In genomic region chr12:12202105-12202504, GRCh38 we compare ENCODE assay signal across 17 cellular contexts.
DNase-seq lines count a peak whose midpoint lies in the region; ATAC-seq, FAIRE-seq and TF ChIP-seq lines count a peak whose summit lies in the region.
"Had no signal": no experiment of that assay in that cellular context is flagged by ENCODE, and none has a peak within 500 bp of the region (broad histone marks: within the 10 kb centered on the region; RNA-seq: fewer than 3 reads in every experiment).

No MANE protein-coding gene starts in this region.

- FAIRE-seq in H1 (lab: Jason Lieb, UNC) (no peak), HTR-8/SVneo (lab: Jason Lieb, UNC) (no peak)
- FAIRE-seq: GM19239 had no signal

- intact Hi-C loops in Right ventricle myocardium inferior (cut with DNase I) = no loop called here
- intact Hi-C loops in right cardiac atrium (cut with DNase I) = no loop called here

- CTCF ChIA-PET in H1 (lab: Charles Lee; ENCODE audit: partially characterized antibody) = interaction anchor here (1.0 to 1.6 kb wide), 5 partner anchors 10 to 64 kb away, joined by 3 to 4 read pairs (median 3); no protein-coding TSS in a partner anchor

- ATAC-seq in Right ventricle myocardium inferior = peak; percentile 16
- ATAC-seq in right cardiac atrium = no peak
- ATAC-seq: HCT116 had no signal

- peaks cover 5% of the 10 kb centered on the region for H3K79me1 ChIP-seq in H1 (ENCODE audit: low read depth, low read length)

- H3K23me2 ChIP-seq in H1 (ENCODE audit: low read depth, low read length) = no peaks in the 10 kb centered on the region

- peaks cover 74% of the 10 kb centered on the region for H3K36me3 Mint-ChIP-seq in nephron progenitor cell (ENCODE audit: low read depth)

- TF ChIP-seq CTCF in H1 (IDR thresholded peaks at IDR 0.05; ENCODE audit: control extremely low read depth in 1 of 3, insufficient read depth in 1 of 3, low read depth in 1 of 3, low read length in 3 of 3) = no peak
- no peak for TF ChIP-seq CTCF in nephron progenitor cell (IDR thresholded peaks at IDR 0.05)

- H2BK20ac ChIP-seq in H1 (ENCODE audit: low read length) = no peak overlapping the region; the same call in 1 of the 2 replicates

- H4K8ac ChIP-seq in H1 (ENCODE audit: extremely low read depth, insufficient read depth, low read length) = 0 out of 2 replicates have a peak overlapping the region, but pooled peaks have one; percentile 51

- no peak overlapping the region for H3K4me2 ChIP-seq in H1 (ENCODE audit: insufficient read depth in 1 of 2, low read depth in 2 of 2, low read length in 2 of 2)
- H3K4me2 ChIP-seq: BLaER1 had no signal

- 92% methylated on average over 9 of the region's 9 CpGs for WGBS in right cardiac atrium
- WGBS in H1 (ENCODE audit: extremely low coverage in 1 of 2, insufficient coverage in 1 of 2, insufficient read length in 1 of 2, insufficient replicate concordance in 2 of 2, low coverage in 1 of 2, low lambda C conversion rate in 2 of 2, missing lambda C conversion rate in 1 of 2), 2 experiments = 92% methylated on average over 9 of the region's 9 CpGs; no CpG with 5 or more reads in 1 of the 2 experiments

- no peak overlapping the region for H3K9ac ChIP-seq in H1 (replicated peaks in 1 of 4; ENCODE audit: extremely low read depth in 1 of 4, low read depth in 3 of 4, low read length in 3 of 4)
- peak overlapping the region in 1 of 3 donors; percentile 54 for H3K9ac ChIP-seq in skeletal muscle tissue (ENCODE audit: low read depth in 1 of 3, low read length in 3 of 3)
- H3K9ac ChIP-seq: BLaER1 had no signal

- H3K79me2 ChIP-seq in H1 (ENCODE audit: control insufficient read depth in 1 of 2, insufficient read depth in 2 of 2, low read length in 2 of 2) = peaks cover 3 to 54% of the 10 kb centered on the region in 2 experiments; a peak in 3 of 4 replicates

- TF ChIP-seq POLR2A in H1 (IDR thresholded peaks at IDR 0.05; ENCODE audit: control extremely low read depth in 1 of 2, low read depth in 2 of 2, low read length in 2 of 2) = no peak

- H3K27me3 ChIP-seq in right cardiac atrium (ENCODE audit: control insufficient read depth, insufficient read depth) (no peaks in the 10 kb centered on the region), H1 (replicated peaks in 1 of 4; ENCODE audit: control insufficient read depth in 3 of 4, extremely low read depth in 1 of 4, insufficient read depth in 3 of 4, low read length in 3 of 4) (no peaks in the 10 kb centered on the region), skeletal muscle tissue (ENCODE audit: control insufficient read depth in 3 of 3, insufficient read depth in 3 of 3, low read length in 3 of 3) (no peaks in the 10 kb centered on the region)
- H3K27me3 ChIP-seq: BLaER1 had no signal

- no peak overlapping the region for H3K18ac ChIP-seq in H1 (ENCODE audit: extremely low read depth, low read length)

- no peaks in the 10 kb centered on the region for H3K9me3 ChIP-seq in right cardiac atrium (ENCODE audit: control insufficient read depth, low read length)
- no peaks in the 10 kb centered on the region for H3K9me3 ChIP-seq in H1 (ENCODE audit: insufficient read depth in 2 of 2, low read depth in 1 of 2, low read length in 1 of 2)
- no peaks in the 10 kb centered on the region for H3K9me3 ChIP-seq in skeletal muscle tissue (ENCODE audit: control insufficient read depth in 3 of 3, low read length in 3 of 3)

- H4K20me1 ChIP-seq in H1 (replicated peaks in 1 of 2; ENCODE audit: control insufficient read depth in 1 of 2, insufficient read depth in 2 of 2, low read length in 2 of 2) = peaks cover 0 to 5% of the 10 kb centered on the region in 2 experiments

- H3K27ac Mint-ChIP-seq in nephron progenitor cell = peak overlapping the region; percentile 66

- no peak overlapping the region for H3K23ac ChIP-seq in H1 (ENCODE audit: insufficient read length)

- no peaks in the 10 kb centered on the region for H3K4me1 Mint-ChIP-seq in nephron progenitor cell
- H3K4me1 Mint-ChIP-seq: CD8-positive, alpha-beta memory T cell had no signal

- H3K36me3 ChIP-seq in H1 (ENCODE audit: control insufficient read depth in 2 of 4, insufficient read depth in 4 of 4, low read length in 3 of 4) = peaks cover 0 to 32% (median 16%) of the 10 kb centered on the region in 4 experiments; a peak in 3 of 8 replicates
- H3K36me3 ChIP-seq in skeletal muscle tissue (ENCODE audit: control insufficient read depth in 3 of 3, insufficient read depth in 3 of 3, low read length in 3 of 3) = peaks cover 0 to 4% (median 0%) of the 10 kb centered on the region in 3 donors

- H3K14ac ChIP-seq in H1 (ENCODE audit: insufficient read length) = no peak overlapping the region

- H3K27ac ChIP-seq in right cardiac atrium (ENCODE audit: low read length) (no peak overlapping the region), H1 (ENCODE audit: low read depth, low read length) (no peak overlapping the region), skeletal muscle tissue (ENCODE audit: low read depth, low read length) (peak overlapping the region; percentile 88)
- H3K27ac ChIP-seq: 22Rv1, BLaER1, HL-60 had no signal

- no peaks in the 10 kb centered on the region for H3K27me3 Mint-ChIP-seq in nephron progenitor cell (ENCODE audit: low read depth, poor library complexity)

- H3K56ac ChIP-seq in H1 (replicated peaks; ENCODE audit: insufficient read length, low read depth, low read length) = no peak overlapping the region

- no peak overlapping the region for H3K4me3 Mint-ChIP-seq in nephron progenitor cell
- H3K4me3 Mint-ChIP-seq: CD8-positive, alpha-beta memory T cell had no signal

- no peak overlapping the region for H3K4ac ChIP-seq in H1 (replicated peaks; ENCODE audit: insufficient read length, low read depth, low read length)

- TF ChIP-seq RAD21 in H1 (IDR thresholded peaks at IDR 0.05 in 1 of 2, conservative IDR thresholded peaks at IDR 0.05 in 1 of 2; ENCODE audit: low read depth in 2 of 2, low read length in 2 of 2) = no peak

- H3K9me3 Mint-ChIP-seq in nephron progenitor cell = peaks cover 44% of the 10 kb centered on the region

- no peak overlapping the region for H2BK12ac ChIP-seq in H1 (ENCODE audit: low read depth, low read length)

- H2AK5ac ChIP-seq in H1 (ENCODE audit: low read depth, low read length) = no peak overlapping the region

- POLR2A ChIA-PET in H1 (lab: Charles Lee; ENCODE audit: partially characterized antibody) = interaction anchor here (1.2 kb wide), 1 partner anchor 10 kb away, joined by 3 read pairs; no protein-coding TSS in a partner anchor

- no peak overlapping the region for H4K5ac ChIP-seq in H1 (ENCODE audit: insufficient read length, low read depth, low read length)

- H3K4me3 ChIP-seq in right cardiac atrium (ENCODE audit: low read length) (no peak overlapping the region), H1 (ENCODE audit: extremely low read depth in 1 of 4, insufficient read depth in 2 of 4, low read depth in 3 of 4, low read length in 4 of 4) (no peak overlapping the region), skeletal muscle tissue (ENCODE audit: low read length in 3 of 3) (no peak overlapping the region)
- H3K4me3 ChIP-seq: BLaER1 had no signal

- H2AFZ ChIP-seq in H1 (ENCODE audit: low read length) = no peak overlapping the region

- DNase-seq in Right ventricle myocardium inferior (ENCODE audit: missing footprints) = no peak
- no peak for DNase-seq in right cardiac atrium
- no peak for DNase-seq in H1 (ENCODE audit: low read depth in 1 of 2, low spot score in 2 of 2)
- no peak for DNase-seq in nephron progenitor cell
- DNase-seq in mucosa of gallbladder (ENCODE audit: low spot score) = no peak
- no peak for DNase-seq in COLO829 (ENCODE audit: low spot score)
- DNase-seq in HTR-8/SVneo (ENCODE audit: insufficient read length, low spot score) = no peak
- DNase-seq: AML-193; CD8-positive, alpha-beta memory T cell; DMS53; GF-D8 had no signal

- no peak overlapping the region for H2BK120ac ChIP-seq in H1 (replicated peaks; ENCODE audit: low read depth, low read length)

- no peak for TF ChIP-seq EP300 in H1 (IDR thresholded peaks at IDR 0.05; ENCODE audit: borderline replicate concordance in 1 of 2, low read depth in 2 of 2, low read length in 2 of 2)

- H2BK15ac ChIP-seq in H1 (ENCODE audit: low read length) = no peak overlapping the region

- no peak overlapping the region; the same call in 1 of the 2 replicates for H2BK5ac ChIP-seq in H1 (ENCODE audit: low read depth, low read length)

- H3K4me1 ChIP-seq in right cardiac atrium (ENCODE audit: control insufficient read depth, insufficient read depth, low read length) (peaks cover 1% of the 10 kb centered on the region), H1 (replicated peaks in 1 of 4; ENCODE audit: control insufficient read depth in 3 of 4, insufficient read depth in 4 of 4, low read length in 3 of 4) (no peaks in the 10 kb centered on the region), skeletal muscle tissue (ENCODE audit: control insufficient read depth in 3 of 3, insufficient read depth in 3 of 3, low read length in 3 of 3) (peaks cover 4 to 15% (median 8%) of the 10 kb centered on the region in 3 donors)
- H3K4me1 ChIP-seq: BLaER1 had no signal

- no peak overlapping the region for H4K91ac ChIP-seq in H1 (replicated peaks; ENCODE audit: insufficient read length, low read length)

TF ChIP-seq in H1, 55 proteins besides CTCF, POLR2A, EP300 and RAD21 (continues in another document):
- TF ChIP-seq SP4 (IDR thresholded peaks at IDR 0.05; ENCODE audit: low read length) (no peak), ATF2 (IDR thresholded peaks at IDR 0.05; ENCODE audit: low read length) (no peak), SUZ12 (IDR thresholded peaks at IDR 0.05; ENCODE audit: low read length) (no peak), NANOG (IDR thresholded peaks at IDR 0.05; ENCODE audit: insufficient read depth, low read depth, low read length, poor library complexity, severe bottlenecking) (no peak), ATF3 (IDR thresholded peaks at IDR 0.05; ENCODE audit: insufficient read depth, low read depth, low read length) (no peak), ZNF274 (IDR thresholded peaks at IDR 0.05; ENCODE audit: borderline replicate concordance, extremely low read depth, low read length) (no peak), GABPA (IDR thresholded peaks at IDR 0.05; ENCODE audit: borderline replicate concordance, insufficient read depth, low read length) (no peak), ASH2L (IDR thresholded peaks at IDR 0.05; ENCODE audit: low read length) (no peak)
